In genomic region chr2:37283207-37283606, GRCh38 we compare ENCODE assay signal across 17 cellular contexts. TPM values are rescaled to one million over a fixed set of nuclear protein-coding genes. Genes with fewer than 3 reads are reported as not detected.
DNase-seq lines count a peak whose midpoint lies in the region; ATAC-seq and TF ChIP-seq lines count a peak whose summit lies in the region.
"Had no signal": no experiment of that assay in that cellular context is flagged by ENCODE, and none has a peak within 500 bp of the region (broad histone marks: within the 10 kb centered on the region; RNA-seq: fewer than 3 reads in every experiment).

No MANE protein-coding gene starts in this region.

- no peak overlapping the region for H3K4me3 Mint-ChIP-seq in stimulated activated naive B cell treated with anti-CD40 and anti-IgM and Interleukin-4, amounts not matched to agents 10 μg/mL and 1 μg/mL and 100 μg/mL, for 72 hours
- H3K4me3 Mint-ChIP-seq: CD8-positive, alpha-beta memory T cell; naive B cell had no signal

- H3K9me3 ChIP-seq in osteoblast (ENCODE audit: low read depth, low read length) (no peaks in the 10 kb centered on the region), hepatocyte (ENCODE audit: low read depth) (no peaks in the 10 kb centered on the region)
- H3K9me3 ChIP-seq: spleen had no signal

- CTCF ChIA-PET in BJ (lab: Yijun Ruan, JAX): interaction anchor here (1.3 kb wide), 1 partner anchor 13 kb away, joined by 3 read pairs; no protein-coding TSS in a partner anchor

- no peaks in the 10 kb centered on the region for H3K36me3 ChIP-seq in BJ (ENCODE audit: control insufficient read depth, insufficient read depth, low read length)
- peaks cover 33% of the 10 kb centered on the region for H3K36me3 ChIP-seq in osteoblast (ENCODE audit: insufficient read depth, low read length)
- no peaks in the 10 kb centered on the region for H3K36me3 ChIP-seq in hepatocyte (replicated peaks; ENCODE audit: insufficient read depth, low read depth)

- H3K36me3 Mint-ChIP-seq in stimulated activated naive B cell treated with anti-CD40 and anti-IgM and Interleukin-4, amounts not matched to agents 10 μg/mL and 1 μg/mL and 100 μg/mL, for 72 hours: peaks cover 16 to 24% of the 10 kb centered on the region in 2 donors

- H3K9me3 Mint-ChIP-seq in stimulated activated naive B cell treated with anti-CD40 and anti-IgM and Interleukin-4, amounts not matched to agents 10 μg/mL and 1 μg/mL and 100 μg/mL, for 72 hours: no peaks in the 10 kb centered on the region
- H3K9me3 Mint-ChIP-seq: CD8-positive, alpha-beta memory T cell; naive B cell had no signal

- WGBS in hepatocyte (ENCODE audit: low lambda C conversion rate, missing lambda C conversion rate): 96% methylated on average over 2 of the region's 2 CpGs

- H3K79me2 ChIP-seq in osteoblast (ENCODE audit: insufficient read depth, low read length): peaks cover 4% of the 10 kb centered on the region
- H3K79me2 ChIP-seq in hepatocyte: no peaks in the 10 kb centered on the region

- peaks cover 19% of the 10 kb centered on the region for H3K4me1 ChIP-seq in osteoblast (ENCODE audit: insufficient read depth, low read length)
- peaks cover 4% of the 10 kb centered on the region for H3K4me1 ChIP-seq in hepatocyte (ENCODE audit: insufficient read depth)

- H3K9me2 ChIP-seq in hepatocyte (replicated peaks; ENCODE audit: insufficient read depth): no peaks in the 10 kb centered on the region

- H3K27me3 Mint-ChIP-seq in stimulated activated naive B cell treated with anti-CD40 and anti-IgM and Interleukin-4, amounts not matched to agents 10 μg/mL and 1 μg/mL and 100 μg/mL, for 72 hours: no peaks in the 10 kb centered on the region
- H3K27me3 Mint-ChIP-seq: CD8-positive, alpha-beta memory T cell; naive B cell had no signal

- no peak overlapping the region for H2AFZ ChIP-seq in osteoblast (ENCODE audit: low read length)
- no peak overlapping the region for H2AFZ ChIP-seq in hepatocyte

- H3K27me3 ChIP-seq in BJ (ENCODE audit: control insufficient read depth, insufficient read depth, low read length) (no peaks in the 10 kb centered on the region), osteoblast (ENCODE audit: insufficient read depth, low read length) (no peaks in the 10 kb centered on the region), hepatocyte (no peaks in the 10 kb centered on the region)
- H3K27me3 ChIP-seq: spleen had no signal

- H3K4me3 ChIP-seq in BJ (ENCODE audit: low read depth, low read length) (no peak overlapping the region), epithelial cell of esophagus (ENCODE audit: low read length) (no peak overlapping the region), osteoblast (ENCODE audit: insufficient read depth, low read length) (peak overlapping the region; percentile 47), hepatocyte (no peak overlapping the region)
- H3K4me3 ChIP-seq: spleen had no signal

- H4K20me1 ChIP-seq in osteoblast (ENCODE audit: insufficient read depth, low read length) (no peaks in the 10 kb centered on the region), hepatocyte (ENCODE audit: insufficient read depth, poor library complexity, severe bottlenecking) (no peaks in the 10 kb centered on the region)

- no peak for ATAC-seq in stimulated activated naive B cell treated with anti-CD40 and anti-IgM and Interleukin-4, amounts not matched to agents 10 μg/mL and 1 μg/mL and 100 μg/mL, for 72 hours (replicated peaks)
- no peak for ATAC-seq in HG03571 (IDR thresholded peaks at IDR 0.05; ENCODE audit: unreplicated experiment)
- ATAC-seq: HCT116 had no signal

- peak overlapping the region; percentile 86 for H3K27ac ChIP-seq in osteoblast (ENCODE audit: low read depth, low read length)
- H3K27ac ChIP-seq in hepatocyte: no peak overlapping the region
- H3K27ac ChIP-seq: KMS-11, spleen had no signal

- peak overlapping the region; percentile 86 for H3K4me2 ChIP-seq in osteoblast (ENCODE audit: insufficient read depth, low read length)
- no peak overlapping the region for H3K4me2 ChIP-seq in hepatocyte
- H3K4me2 ChIP-seq: KMS-11 had no signal

- DNase-seq in BJ (ENCODE audit: low read depth) (peak; percentile 45), RPMI7951 (ENCODE audit: low read depth) (peak; percentile 71), epithelial cell of esophagus (ENCODE audit: low read depth) (peak; percentile 69), osteoblast (ENCODE audit: insufficient read length, low spot score, missing footprints) (peak; percentile 62), hepatocyte (ENCODE audit: low spot score) (no peak)
- no peak for DNase-seq in stimulated activated naive B cell treated with anti-CD40 and anti-IgM and Interleukin-4, amounts not matched to agents 10 μg/mL and 1 μg/mL and 100 μg/mL, for 72 hours
- DNase-seq in stimulated activated CD4-positive, alpha-beta T cell treated with anti-CD3 and anti-CD28 coated beads, Interleukin-2, amount 100 ng/mL, for 48 hours: no peak
- DNase-seq: activated naive CD4-positive, alpha-beta T cell treated with anti-CD3 and anti-CD28 coated beads, Interleukin-2, amount 50 U/mL, for 16 hours; CD8-positive, alpha-beta memory T cell; effector memory CD4-positive, alpha-beta T cell; naive B cell; OCI-M1; spleen; T-helper 9 cell had no signal

- POLR2A ChIA-PET in BJ (lab: Charles Lee): no interaction called here

- no peaks in the 10 kb centered on the region for H3K4me1 Mint-ChIP-seq in stimulated activated naive B cell treated with anti-CD40 and anti-IgM and Interleukin-4, amounts not matched to agents 10 μg/mL and 1 μg/mL and 100 μg/mL, for 72 hours
- H3K4me1 Mint-ChIP-seq: CD8-positive, alpha-beta memory T cell; naive B cell had no signal

- H3K27ac Mint-ChIP-seq in stimulated activated naive B cell treated with anti-CD40 and anti-IgM and Interleukin-4, amounts not matched to agents 10 μg/mL and 1 μg/mL and 100 μg/mL, for 72 hours: no peak overlapping the region

- TF ChIP-seq CTCF in BJ (IDR thresholded peaks at IDR 0.05; ENCODE audit: insufficient read depth, low read depth, low read length): no peak
- no peak for TF ChIP-seq CTCF in epithelial cell of esophagus (IDR thresholded peaks at IDR 0.05; ENCODE audit: insufficient read depth, low read depth, low read length, missing control alignments)
- TF ChIP-seq CTCF in osteoblast (IDR thresholded peaks at IDR 0.05; ENCODE audit: extremely low read depth, low read depth, low read length): no peak
- no peak for TF ChIP-seq CTCF in hepatocyte (IDR thresholded peaks at IDR 0.05; ENCODE audit: poor library complexity)

RNA-seq across cellular contexts. Expression of gene PRKD3, which starts 41.4 kb away (rescaled TPM):
- 12.7 and 21.9 TPM in 2 replicates for polyA plus RNA-seq in BJ (2011; rRNA removed)
- polyA minus RNA-seq in BJ (2011; rRNA and poly(A)+ RNA removed): 15.3 and 16.5 TPM in 2 replicates
- 94.0 and 96.4 TPM in 2 replicates for total RNA-seq in RPMI7951 (2014; rRNA removed; shearing (Covaris generic))
- total RNA-seq in osteoblast: 62.5 and 68.0 TPM in 2 replicates
- total RNA-seq in hepatocyte: 35.9 and 36.4 TPM in 2 replicates
- polyA plus RNA-seq in hepatocyte: 17.3 and 20.7 TPM in 2 replicates

RNA-seq across cellular contexts. Expression of gene NDUFAF7, which starts 51.7 kb away (rescaled TPM):
- polyA plus RNA-seq in BJ (2011; rRNA removed) (9.5 and 17.3 TPM in 2 replicates), hepatocyte (11.8 and 17.1 TPM in 2 replicates)
- polyA minus RNA-seq in BJ (2011; rRNA and poly(A)+ RNA removed): 6.3 and 10.3 TPM in 2 replicates
- 21.4 and 23.9 TPM in 2 replicates for total RNA-seq in RPMI7951 (2014; rRNA removed; shearing (Covaris generic))
- total RNA-seq in osteoblast (16.6 and 16.8 TPM in 2 replicates), hepatocyte (14.7 and 17.7 TPM in 2 replicates)

RNA-seq across cellular contexts. Expression of gene CEBPZ, which starts 51.8 kb away (rescaled TPM):
- polyA plus RNA-seq in BJ (2011; rRNA removed) (3.7 and 9.0 TPM in 2 replicates), hepatocyte (15.4 and 21.5 TPM in 2 replicates)
- 6.0 and 6.9 TPM in 2 replicates for polyA minus RNA-seq in BJ (2011; rRNA and poly(A)+ RNA removed)
- total RNA-seq in RPMI7951 (2014; rRNA removed; shearing (Covaris generic)): 57.1 and 67.9 TPM in 2 replicates
- total RNA-seq in osteoblast (33.3 and 36.6 TPM in 2 replicates), hepatocyte (40.3 and 49.7 TPM in 2 replicates)

Comparison
In these comparisons a context has a peak if more than half of its experiments do, and no peak if none do; other contexts are left out.
1. DNase-seq: peak in BJ (single experiment), RPMI7951 (single experiment), epithelial cell of esophagus (single experiment) and osteoblast (single experiment); none in stimulated activated naive B cell treated with anti-CD40 and anti-IgM and Interleukin-4, amounts not matched to agents 10 μg/mL and 1 μg/mL and 100 μg/mL, for 72 hours (single experiment), hepatocyte (single experiment) and stimulated activated CD4-positive, alpha-beta T cell treated with anti-CD3 and anti-CD28 coated beads, Interleukin-2, amount 100 ng/mL, for 48 hours (0 of 2).